In the genomic region with DNA sequence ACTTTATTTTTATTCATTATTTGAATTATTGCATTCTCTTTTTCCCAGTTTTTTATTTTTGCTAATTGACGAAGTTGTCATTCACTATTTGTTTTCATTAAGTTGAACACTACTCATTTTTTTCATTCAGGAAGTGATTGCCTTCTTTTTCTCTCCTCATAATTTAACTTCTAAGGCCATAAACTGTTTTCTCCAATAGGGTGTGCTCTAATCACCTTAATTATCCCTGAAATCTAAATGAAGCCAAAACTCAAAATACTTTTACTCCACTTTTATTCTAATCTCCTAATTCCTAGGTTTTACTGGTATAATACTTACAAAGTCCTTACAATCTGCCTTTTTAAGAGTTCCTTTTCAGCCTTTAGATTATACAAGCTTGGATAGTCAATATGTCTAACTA, we compare ENCODE assay signal across 16 cellular contexts. TPM values are rescaled to one million over a fixed set of nuclear protein-coding genes. Genes with fewer than 3 reads are reported as not detected.
DNase-seq lines count a peak whose midpoint lies in the region; ATAC-seq and TF ChIP-seq lines count a peak whose summit lies in the region.
"Had no signal": no experiment of that assay in that cellular context is flagged by ENCODE, and none has a peak within 500 bp of the region (broad histone marks: within the 10 kb centered on the region; RNA-seq: fewer than 3 reads in every experiment).

No MANE protein-coding gene starts in this region.

- intact Hi-C loops in ovary (cut with DNase I): no loop called here
- intact Hi-C loops in activated CD4-positive, alpha-beta T cell treated with anti-CD3 and anti-CD28 coated beads, Interleukin-2, amount 10 ng/mL, durations not matched to agents 24 days and 14 days (cut with micrococcal nuclease): no loop called here

- no peaks in the 10 kb centered on the region for H3K9me3 Mint-ChIP-seq in GM23338
- H3K9me3 Mint-ChIP-seq in activated CD4-positive, alpha-beta T cell treated with anti-CD3 and anti-CD28 coated beads, Interleukin-2, amount 10 ng/mL, durations not matched to agents 7 days and 5 days: no peaks in the 10 kb centered on the region
- no peaks in the 10 kb centered on the region for H3K9me3 Mint-ChIP-seq in activated CD4-positive, alpha-beta T cell treated with anti-CD3 and anti-CD28 coated beads, Interleukin-2, amount 10 ng/mL, durations not matched to agents 24 days and 14 days
- H3K9me3 Mint-ChIP-seq: CD8-positive, alpha-beta memory T cell had no signal

- H3K36me3 ChIP-seq in GM23338 (ENCODE audit: insufficient read depth) (no peaks in the 10 kb centered on the region), OCI-LY3 (replicated peaks; ENCODE audit: low read depth, low read length) (no peaks in the 10 kb centered on the region), ovary (no peaks in the 10 kb centered on the region)
- H3K36me3 ChIP-seq: right atrium auricular region had no signal

- H3F3A ChIP-seq in GM23338 (replicated peaks; ENCODE audit: low read depth): no peaks in the 10 kb centered on the region

- TF ChIP-seq CTCF in AG09319 (IDR thresholded peaks at IDR 0.05; ENCODE audit: low read depth, low read length) (peak; percentile 14), GM23338 (conservative IDR thresholded peaks at IDR 0.05; ENCODE audit: low read depth in 2 of 2) (peak in 1 of 2 experiments; percentile 63; a peak in 3 of 4 replicates), OCI-LY3 (IDR thresholded peaks at IDR 0.05; ENCODE audit: low read depth, low read length) (peak; percentile 46), fibroblast of mammary gland (conservative IDR thresholded peaks at IDR 0.05; ENCODE audit: control insufficient read depth, insufficient read depth, low read depth, low read length) (peak; percentile 35), ovary (IDR thresholded peaks at IDR 0.05) (no peak)

- H3K27me3 ChIP-seq in GM23338 (ENCODE audit: insufficient read depth) (no peaks in the 10 kb centered on the region), OCI-LY3 (ENCODE audit: low read depth, low read length) (no peaks in the 10 kb centered on the region), ovary (no peaks in the 10 kb centered on the region)
- H3K27me3 ChIP-seq: body of pancreas, right atrium auricular region had no signal

- no peak overlapping the region for H3K27ac Mint-ChIP-seq in GM23338
- H3K27ac Mint-ChIP-seq in activated CD4-positive, alpha-beta T cell treated with anti-CD3 and anti-CD28 coated beads, Interleukin-2, amount 10 ng/mL, durations not matched to agents 7 days and 5 days: no peak overlapping the region
- no peak overlapping the region for H3K27ac Mint-ChIP-seq in activated CD4-positive, alpha-beta T cell treated with anti-CD3 and anti-CD28 coated beads, Interleukin-2, amount 10 ng/mL, durations not matched to agents 24 days and 14 days
- H3K27ac Mint-ChIP-seq: CD8-positive, alpha-beta memory T cell had no signal

- no peak overlapping the region for H3K4me3 ChIP-seq in GM23338
- H3K4me3 ChIP-seq in OCI-LY3 (ENCODE audit: low read length): no peak overlapping the region
- no peak overlapping the region for H3K4me3 ChIP-seq in fibroblast of mammary gland (ENCODE audit: control insufficient read depth, low read depth, low read length)
- no peak overlapping the region for H3K4me3 ChIP-seq in ovary
- H3K4me3 ChIP-seq: body of pancreas, right atrium auricular region had no signal

- no peaks in the 10 kb centered on the region for H3K27me3 Mint-ChIP-seq in GM23338 (ENCODE audit: insufficient read depth, low read depth, poor library complexity)
- peaks cover 2% of the 10 kb centered on the region for H3K27me3 Mint-ChIP-seq in activated CD4-positive, alpha-beta T cell treated with anti-CD3 and anti-CD28 coated beads, Interleukin-2, amount 10 ng/mL, durations not matched to agents 7 days and 5 days
- H3K27me3 Mint-ChIP-seq in activated CD4-positive, alpha-beta T cell treated with anti-CD3 and anti-CD28 coated beads, Interleukin-2, amount 10 ng/mL, durations not matched to agents 24 days and 14 days: no peaks in the 10 kb centered on the region
- H3K27me3 Mint-ChIP-seq: CD8-positive, alpha-beta memory T cell had no signal

- H4K20me1 ChIP-seq in GM23338 (replicated peaks; ENCODE audit: insufficient read depth): no peaks in the 10 kb centered on the region
- H4K20me1 ChIP-seq in OCI-LY3 (ENCODE audit: insufficient read depth, low read length): no peaks in the 10 kb centered on the region

- CTCF ChIA-PET in activated CD4-positive, alpha-beta T cell treated with anti-CD3 and anti-CD28 coated beads, Interleukin-2, amount 10 ng/mL, durations not matched to agents 7 days and 5 days (lab: Charles Lee): no interaction called here

- no peaks in the 10 kb centered on the region for H3K36me3 Mint-ChIP-seq in GM23338 (ENCODE audit: low read depth)
- H3K36me3 Mint-ChIP-seq in activated CD4-positive, alpha-beta T cell treated with anti-CD3 and anti-CD28 coated beads, Interleukin-2, amount 10 ng/mL, durations not matched to agents 7 days and 5 days (ENCODE audit: low read depth): no peaks in the 10 kb centered on the region
- H3K36me3 Mint-ChIP-seq in activated CD4-positive, alpha-beta T cell treated with anti-CD3 and anti-CD28 coated beads, Interleukin-2, amount 10 ng/mL, durations not matched to agents 24 days and 14 days (ENCODE audit: low read depth): no peaks in the 10 kb centered on the region
- H3K36me3 Mint-ChIP-seq: CD8-positive, alpha-beta memory T cell had no signal

- H3K9me2 ChIP-seq in GM23338 (ENCODE audit: insufficient read depth): no peaks in the 10 kb centered on the region

- no peak overlapping the region for H3K4me2 ChIP-seq in GM23338
- H3K4me2 ChIP-seq in OCI-LY3 (ENCODE audit: low read length): no peak overlapping the region

- H2AFZ ChIP-seq in GM23338 (no peak overlapping the region), OCI-LY3 (ENCODE audit: low read depth, low read length) (no peak overlapping the region)

- no peaks in the 10 kb centered on the region for H3K4me1 ChIP-seq in GM23338 (ENCODE audit: insufficient read depth)
- no peaks in the 10 kb centered on the region for H3K4me1 ChIP-seq in OCI-LY3 (ENCODE audit: low read length)
- no peaks in the 10 kb centered on the region for H3K4me1 ChIP-seq in ovary (ENCODE audit: insufficient read depth)
- H3K4me1 ChIP-seq: body of pancreas, right atrium auricular region had no signal

- ATAC-seq in GM23338 (no peak), HG02884 (IDR thresholded peaks at IDR 0.05; ENCODE audit: unreplicated experiment) (no peak)
- ATAC-seq: body of pancreas had no signal

- WGBS in ovary, 3 donors: 24 to 34% (median 29%) methylated on average over 1 of the region's 1 CpG

- no peaks in the 10 kb centered on the region for H3K9me3 ChIP-seq in OCI-LY3 (ENCODE audit: insufficient read depth, low read length)
- no peaks in the 10 kb centered on the region for H3K9me3 ChIP-seq in ovary
- H3K9me3 ChIP-seq: body of pancreas had no signal

- no peak overlapping the region for H3K4me3 Mint-ChIP-seq in GM23338
- no peak overlapping the region for H3K4me3 Mint-ChIP-seq in activated CD4-positive, alpha-beta T cell treated with anti-CD3 and anti-CD28 coated beads, Interleukin-2, amount 10 ng/mL, durations not matched to agents 7 days and 5 days
- no peak overlapping the region for H3K4me3 Mint-ChIP-seq in activated CD4-positive, alpha-beta T cell treated with anti-CD3 and anti-CD28 coated beads, Interleukin-2, amount 10 ng/mL, durations not matched to agents 24 days and 14 days
- H3K4me3 Mint-ChIP-seq: CD8-positive, alpha-beta memory T cell had no signal

- H3K4me1 Mint-ChIP-seq in GM23338: no peaks in the 10 kb centered on the region
- no peaks in the 10 kb centered on the region for H3K4me1 Mint-ChIP-seq in activated CD4-positive, alpha-beta T cell treated with anti-CD3 and anti-CD28 coated beads, Interleukin-2, amount 10 ng/mL, durations not matched to agents 7 days and 5 days
- H3K4me1 Mint-ChIP-seq in activated CD4-positive, alpha-beta T cell treated with anti-CD3 and anti-CD28 coated beads, Interleukin-2, amount 10 ng/mL, durations not matched to agents 24 days and 14 days: no peaks in the 10 kb centered on the region
- H3K4me1 Mint-ChIP-seq: CD8-positive, alpha-beta memory T cell had no signal

- no peak overlapping the region for H3K27ac ChIP-seq in GM23338 (ENCODE audit: low read depth)
- no peak overlapping the region for H3K27ac ChIP-seq in OCI-LY3 (ENCODE audit: low read length)
- no peak overlapping the region for H3K27ac ChIP-seq in ovary
- H3K27ac ChIP-seq: body of pancreas, right atrium auricular region had no signal

- POLR2A ChIA-PET in activated CD4-positive, alpha-beta T cell treated with anti-CD3 and anti-CD28 coated beads, Interleukin-2, amount 10 ng/mL, durations not matched to agents 7 days and 5 days (lab: Charles Lee): no interaction called here

- TF ChIP-seq EP300 in ovary (IDR thresholded peaks at IDR 0.05): no peak

- no peak overlapping the region for H3K9ac ChIP-seq in OCI-LY3 (ENCODE audit: low read length)

- DNase-seq in AG09319 (ENCODE audit: extremely low read depth, low read depth) (no peak), GM23338 (ENCODE audit: low spot score) (peak; percentile 21), fibroblast of mammary gland (ENCODE audit: low read depth) (peak; percentile 8), ovary (no peak)
- no peak for DNase-seq in activated CD4-positive, alpha-beta T cell treated with anti-CD3 and anti-CD28 coated beads, Interleukin-2, amount 10 ng/mL, durations not matched to agents 7 days and 5 days
- DNase-seq in activated CD4-positive, alpha-beta T cell treated with anti-CD3 and anti-CD28 coated beads, Interleukin-2, amount 10 ng/mL, durations not matched to agents 24 days and 14 days: no peak
- DNase-seq: activated CD4-positive, CD25-positive, alpha-beta regulatory T cell treated with anti-CD3 and anti-CD28 coated beads, Interleukin-2, amount 50 U/mL, for 72 hours; activated T-cell treated with anti-CD3 and anti-CD28 coated beads, Interleukin-2, amount 50 U/mL, for 48 hours; body of pancreas; CD8-positive, alpha-beta memory T cell; GOT3; hippocampal formation; mesenchymal stem cell had no signal

- H3K79me2 ChIP-seq in GM23338 (replicated peaks; ENCODE audit: insufficient read depth) (no peaks in the 10 kb centered on the region), OCI-LY3 (ENCODE audit: low read length) (no peaks in the 10 kb centered on the region)

- TF ChIP-seq POLR2A in ovary (IDR thresholded peaks at IDR 0.05): no peak

RNA-seq across cellular contexts. Expression of gene OR13C2, which starts 2.9 kb away (rescaled TPM):
- total RNA-seq in GM23338 (2014; rRNA removed; shearing (Covaris generic)): not detected in 2 replicates
- polyA plus RNA-seq in GM23338 (2016; fragmentation: Nextera tagmentation; extraction: Ambion mirVana): not detected in 2 replicates
- total RNA-seq in activated CD4-positive, alpha-beta T cell treated with anti-CD3 and anti-CD28 coated beads, Interleukin-2, amount 10 ng/mL, durations not matched to agents 7 days and 5 days: not detected
- not detected for total RNA-seq in ovary
- not detected for polyA plus RNA-seq in ovary
- total RNA-seq in activated CD4-positive, alpha-beta T cell treated with anti-CD3 and anti-CD28 coated beads, Interleukin-2, amount 10 ng/mL, durations not matched to agents 24 days and 14 days: not detected in 2 replicates
- total RNA-seq: body of pancreas; CD8-positive, alpha-beta memory T cell; right atrium auricular region had no signal
- polyA plus RNA-seq: CD8-positive, alpha-beta memory T cell had no signal

RNA-seq across cellular contexts. Expression of gene OR13C5, which starts 9.1 kb away (rescaled TPM):
- total RNA-seq in GM23338 (2014; rRNA removed; shearing (Covaris generic)): not detected in 2 replicates
- polyA plus RNA-seq in GM23338 (2016; fragmentation: Nextera tagmentation; extraction: Ambion mirVana) (not detected in 2 replicates), ovary (not detected)
- not detected for total RNA-seq in activated CD4-positive, alpha-beta T cell treated with anti-CD3 and anti-CD28 coated beads, Interleukin-2, amount 10 ng/mL, durations not matched to agents 7 days and 5 days
- total RNA-seq in ovary: not detected
- total RNA-seq in activated CD4-positive, alpha-beta T cell treated with anti-CD3 and anti-CD28 coated beads, Interleukin-2, amount 10 ng/mL, durations not matched to agents 24 days and 14 days: not detected in 2 replicates
- total RNA-seq: body of pancreas; CD8-positive, alpha-beta memory T cell; right atrium auricular region had no signal
- polyA plus RNA-seq: CD8-positive, alpha-beta memory T cell had no signal

RNA-seq across cellular contexts. Expression of gene OR13C9, which starts 9.7 kb away (rescaled TPM):
- not detected in 2 replicates for total RNA-seq in GM23338 (2014; rRNA removed; shearing (Covaris generic))
- polyA plus RNA-seq in GM23338 (2016; fragmentation: Nextera tagmentation; extraction: Ambion mirVana) (not detected in 2 replicates), ovary (not detected)
- total RNA-seq in activated CD4-positive, alpha-beta T cell treated with anti-CD3 and anti-CD28 coated beads, Interleukin-2, amount 10 ng/mL, durations not matched to agents 7 days and 5 days: not detected
- not detected for total RNA-seq in ovary
- total RNA-seq in activated CD4-positive, alpha-beta T cell treated with anti-CD3 and anti-CD28 coated beads, Interleukin-2, amount 10 ng/mL, durations not matched to agents 24 days and 14 days: not detected in 2 replicates
- total RNA-seq: body of pancreas; CD8-positive, alpha-beta memory T cell; right atrium auricular region had no signal
- polyA plus RNA-seq: CD8-positive, alpha-beta memory T cell had no signal

RNA-seq across cellular contexts. Expression of gene OR13C8, which starts 39.4 kb away (rescaled TPM):
- not detected in 2 replicates for total RNA-seq in GM23338 (2014; rRNA removed; shearing (Covaris generic))
- polyA plus RNA-seq in GM23338 (2016; fragmentation: Nextera tagmentation; extraction: Ambion mirVana) (not detected in 2 replicates), ovary (not detected)
- total RNA-seq in activated CD4-positive, alpha-beta T cell treated with anti-CD3 and anti-CD28 coated beads, Interleukin-2, amount 10 ng/mL, durations not matched to agents 7 days and 5 days: not detected
- total RNA-seq in ovary: not detected
- not detected in 2 replicates for total RNA-seq in activated CD4-positive, alpha-beta T cell treated with anti-CD3 and anti-CD28 coated beads, Interleukin-2, amount 10 ng/mL, durations not matched to agents 24 days and 14 days
- total RNA-seq: body of pancreas; CD8-positive, alpha-beta memory T cell; right atrium auricular region had no signal
- polyA plus RNA-seq: CD8-positive, alpha-beta memory T cell had no signal

Comparison
In these comparisons a context has a peak if more than half of its experiments do, and no peak if none do; other contexts are left out.
1. DNase-seq: peak in GM23338 (single experiment) and fibroblast of mammary gland (single experiment); none in AG09319 (single experiment), activated CD4-positive, alpha-beta T cell treated with anti-CD3 and anti-CD28 coated beads, Interleukin-2, amount 10 ng/mL, durations not matched to agents 7 days and 5 days (single experiment), ovary (0 of 5) and activated CD4-positive, alpha-beta T cell treated with anti-CD3 and anti-CD28 coated beads, Interleukin-2, amount 10 ng/mL, durations not matched to agents 24 days and 14 days (single experiment).
2. CTCF ChIP-seq: peak in AG09319 (single experiment), OCI-LY3 (single experiment) and fibroblast of mammary gland (single experiment); none in ovary (0 of 3).